Comparison of ENCODE assay signal across 37 cellular contexts in the genomic region with DNA sequence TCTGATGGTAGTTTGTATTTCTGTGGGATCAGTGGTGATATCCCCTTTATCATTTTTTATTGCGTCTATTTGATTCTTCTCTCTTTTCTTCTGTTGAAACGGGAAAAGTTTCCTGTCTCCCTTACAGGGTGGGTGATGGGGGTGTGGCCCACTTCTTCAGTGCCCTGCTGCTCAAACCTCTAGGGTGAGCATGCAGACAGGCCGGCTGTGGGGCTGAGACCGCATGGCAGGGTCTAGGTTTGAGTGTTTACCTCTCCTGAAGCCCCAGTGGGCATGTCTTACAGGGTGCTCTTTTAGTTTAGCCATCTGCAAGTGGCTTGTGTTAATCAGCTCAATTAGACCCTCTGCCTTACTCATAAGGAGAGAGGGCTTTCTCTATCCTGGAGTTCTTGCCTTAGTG.
"Had no signal": no experiment of that assay in that cellular context is flagged by ENCODE, and none has a peak within 500 bp of the region (broad histone marks: within the 10 kb centered on the region; RNA-seq: fewer than 3 reads in every experiment).

No MANE protein-coding gene starts in this region.

- H3K27ac Mint-ChIP-seq: activated naive CD4-positive, alpha-beta T cell treated with anti-CD3 and anti-CD28 coated beads for 36 hours; activated naive CD4-positive, alpha-beta T cell treated with anti-CD3 and anti-CD28 coated beads, Interleukin-2, amount 10 ng/mL, durations not matched to agents 7 days and 5 days; activated naive CD4-positive, alpha-beta T cell treated with anti-CD3 and anti-CD28 coated beads, Interleukin-2, amount 50 U/mL, for 24 hours; activated naive CD4-positive, alpha-beta T cell treated with anti-CD3 and anti-CD28 coated beads, Interleukin-2, amount 50 U/mL, for 72 hours; activated naive CD8-positive, alpha-beta T cell; activated naive CD8-positive, alpha-beta T cell treated with anti-CD3 and anti-CD28 coated beads for 36 hours; activated naive CD8-positive, alpha-beta T cell treated with anti-CD3 and anti-CD28 coated beads, Interleukin-2, amount 10 ng/mL, durations not matched to agents 7 days and 5 days; activated naive CD8-positive, alpha-beta T cell treated with anti-CD3 and anti-CD28 coated beads, Interleukin-2, amount 50 U/mL, for 24 hours; activated T-cell treated with anti-CD3 and anti-CD28 coated beads, Interleukin-2, amount 50 U/mL, for 24 hours; activated T-cell treated with anti-CD3 and anti-CD28 coated beads, Interleukin-2, amount 50 U/mL, for 72 hours; activated T-helper 1 cell treated with anti-CD3 and anti-CD28 coated beads, Interleukin-12 subunit alpha, Interleukin-12 subunit beta, Interleukin-2, Interleukin-4 antibody, amounts not matched to agents 30 ng/mL and 10 ng/mL and 1 ng/mL, durations not matched to agents 14 hours and 24 hours and 36 hours; activated T-helper 17 cell treated with anti-CD3 and anti-CD28 coated beads, Interleukin-2, amount 50 U/mL, for 72 hours; activated T-helper 2 cell treated with anti-CD3 and anti-CD28 coated beads, Interferon-gamma antibody, Interleukin-2, Interleukin-4, amounts not matched to agents 10 μg/mL and 5 μg/mL and 100 μg/mL, durations not matched to agents 14 hours and 24 hours and 36 hours; brain had no signal

- H3K4me3 ChIP-seq: adrenal gland, ascending aorta, body of pancreas, breast epithelium, cardiac muscle cell had no signal

- ATAC-seq: activated naive CD4-positive, alpha-beta T cell treated with anti-CD3 and anti-CD28 coated beads, Interleukin-2, amount 50 U/mL, for 72 hours; activated naive CD8-positive, alpha-beta T cell treated with anti-CD3 and anti-CD28 coated beads, Interleukin-2, amount 50 U/mL, for 24 hours; activated T-cell treated with anti-CD3 and anti-CD28 coated beads, Interleukin-2, amount 50 U/mL, for 4 hours; activated T-cell treated with anti-CD3 and anti-CD28 coated beads, Interleukin-2, amount 50 U/mL, for 72 hours; activated T-helper 17 cell treated with anti-CD3 and anti-CD28 coated beads, Interleukin-2, amount 50 U/mL, for 72 hours; body of pancreas had no signal

- H3K4me1 Mint-ChIP-seq: activated naive CD4-positive, alpha-beta T cell treated with anti-CD3 and anti-CD28 coated beads, Interleukin-2, amount 10 ng/mL, durations not matched to agents 7 days and 5 days; activated naive CD4-positive, alpha-beta T cell treated with anti-CD3 and anti-CD28 coated beads, Interleukin-2, amount 50 U/mL, for 24 hours; activated naive CD8-positive, alpha-beta T cell treated with anti-CD3 and anti-CD28 coated beads for 36 hours; activated naive CD8-positive, alpha-beta T cell treated with anti-CD3 and anti-CD28 coated beads, Interleukin-2, amount 10 ng/mL, durations not matched to agents 7 days and 5 days; activated naive CD8-positive, alpha-beta T cell treated with anti-CD3 and anti-CD28 coated beads, Interleukin-2, amount 50 U/mL, for 24 hours; activated T-helper 17 cell treated with anti-CD3 and anti-CD28 coated beads, Interleukin-2, amount 50 U/mL, for 72 hours; central memory CD8-positive, alpha-beta T cell had no signal

- H3K4me1 ChIP-seq: adrenal gland, ascending aorta, breast epithelium had no signal

- H3K27me3 ChIP-seq: adrenal gland, ascending aorta, body of pancreas, brain microvascular endothelial cell, breast epithelium, cardiac muscle cell had no signal

- H3K9me3 ChIP-seq: adrenal gland, ascending aorta, body of pancreas had no signal

- DNase-seq: activated effector memory CD4-positive, alpha-beta T cell treated with anti-CD3 and anti-CD28 coated beads, Interleukin-2, amount 50 U/mL, for 16 hours; activated effector memory CD4-positive, alpha-beta T cell treated with Interleukin-2 at 50 U/mL for 16 hours; activated gamma-delta T cell; activated gamma-delta T cell treated with Interleukin-2 at 50 U/mL for 16 hours; activated naive CD4-positive, alpha-beta T cell; activated naive CD4-positive, alpha-beta T cell treated with anti-CD3 and anti-CD28 coated beads for 36 hours; activated naive CD4-positive, alpha-beta T cell treated with anti-CD3 and anti-CD28 coated beads, Interleukin-2, amount 10 ng/mL, durations not matched to agents 7 days and 5 days; activated naive CD4-positive, alpha-beta T cell treated with anti-CD3 and anti-CD28 coated beads, Interleukin-2, amount 50 U/mL, for 16 hours; activated naive CD4-positive, alpha-beta T cell treated with Interleukin-2 at 50 U/mL for 16 hours; activated naive CD8-positive, alpha-beta T cell treated with anti-CD3 and anti-CD28 coated beads for 36 hours; activated naive CD8-positive, alpha-beta T cell treated with anti-CD3 and anti-CD28 coated beads, Interleukin-2, amount 10 ng/mL, durations not matched to agents 7 days and 5 days; activated naive CD8-positive, alpha-beta T cell treated with anti-CD3 and anti-CD28 coated beads, Interleukin-2, amount 50 U/mL, for 24 hours; activated T-cell treated with anti-CD3 and anti-CD28 coated beads, Interleukin-2, amount 50 U/mL, for 1 hour; activated T-cell treated with anti-CD3 and anti-CD28 coated beads, Interleukin-2, amount 50 U/mL, for 24 hours; activated T-cell treated with anti-CD3 and anti-CD28 coated beads, Interleukin-2, amount 50 U/mL, for 4 hours; activated T-cell treated with anti-CD3 and anti-CD28 coated beads, Interleukin-2, amount 50 U/mL, for 48 hours; activated T-cell treated with anti-CD3 and anti-CD28 coated beads, Interleukin-2, amount 50 U/mL, for 72 hours; adrenal gland; amniotic stem cell; amygdala; anterior cingulate cortex; body of pancreas; brain microvascular endothelial cell; caudate nucleus; central memory CD4-positive, alpha-beta T cell; cerebellar nuclear complex had no signal

- H3K36me3 Mint-ChIP-seq: activated naive CD4-positive, alpha-beta T cell treated with anti-CD3 and anti-CD28 coated beads, Interleukin-2, amount 10 ng/mL, durations not matched to agents 7 days and 5 days; activated naive CD4-positive, alpha-beta T cell treated with anti-CD3 and anti-CD28 coated beads, Interleukin-2, amount 50 U/mL, for 24 hours; activated naive CD4-positive, alpha-beta T cell treated with anti-CD3 and anti-CD28 coated beads, Interleukin-2, amount 50 U/mL, for 72 hours; activated naive CD8-positive, alpha-beta T cell; activated naive CD8-positive, alpha-beta T cell treated with anti-CD3 and anti-CD28 coated beads for 36 hours; activated naive CD8-positive, alpha-beta T cell treated with anti-CD3 and anti-CD28 coated beads, Interleukin-2, amount 10 ng/mL, durations not matched to agents 7 days and 5 days had no signal

- H3K9me3 Mint-ChIP-seq: activated naive CD4-positive, alpha-beta T cell treated with anti-CD3 and anti-CD28 coated beads for 36 hours; activated naive CD8-positive, alpha-beta T cell treated with anti-CD3 and anti-CD28 coated beads, Interleukin-2, amount 10 ng/mL, durations not matched to agents 7 days and 5 days; central memory CD8-positive, alpha-beta T cell had no signal

- H3K36me3 ChIP-seq: adrenal gland, ascending aorta, brain microvascular endothelial cell, breast epithelium, cardiac muscle cell had no signal

- H3K4me3 Mint-ChIP-seq: activated naive CD4-positive, alpha-beta T cell treated with anti-CD3 and anti-CD28 coated beads for 36 hours; activated naive CD4-positive, alpha-beta T cell treated with anti-CD3 and anti-CD28 coated beads, Interleukin-2, amount 10 ng/mL, durations not matched to agents 7 days and 5 days; activated naive CD4-positive, alpha-beta T cell treated with anti-CD3 and anti-CD28 coated beads, Interleukin-2, amount 50 U/mL, for 24 hours; activated naive CD8-positive, alpha-beta T cell; activated naive CD8-positive, alpha-beta T cell treated with anti-CD3 and anti-CD28 coated beads for 36 hours; activated naive CD8-positive, alpha-beta T cell treated with anti-CD3 and anti-CD28 coated beads, Interleukin-2, amount 10 ng/mL, durations not matched to agents 7 days and 5 days; activated naive CD8-positive, alpha-beta T cell treated with anti-CD3 and anti-CD28 coated beads, Interleukin-2, amount 50 U/mL, for 24 hours; activated T-cell treated with anti-CD3 and anti-CD28 coated beads, Interleukin-2, amount 50 U/mL, for 24 hours; activated T-cell treated with anti-CD3 and anti-CD28 coated beads, Interleukin-2, amount 50 U/mL, for 4 hours; activated T-cell treated with anti-CD3 and anti-CD28 coated beads, Interleukin-2, amount 50 U/mL, for 72 hours; activated T-helper 1 cell treated with anti-CD3 and anti-CD28 coated beads, Interleukin-12 subunit alpha, Interleukin-12 subunit beta, Interleukin-2, Interleukin-4 antibody, amounts not matched to agents 30 ng/mL and 10 ng/mL and 1 ng/mL, durations not matched to agents 14 hours and 24 hours and 36 hours; activated T-helper 17 cell treated with anti-CD3 and anti-CD28 coated beads, Interleukin-2, amount 50 U/mL, for 72 hours; brain; central memory CD8-positive, alpha-beta T cell had no signal

- H3K27ac ChIP-seq: adrenal gland, ascending aorta, body of pancreas, brain microvascular endothelial cell, breast epithelium, cardiac muscle cell had no signal

- H3K27me3 Mint-ChIP-seq: activated naive CD4-positive, alpha-beta T cell treated with anti-CD3 and anti-CD28 coated beads, Interleukin-2, amount 10 ng/mL, durations not matched to agents 7 days and 5 days; activated naive CD4-positive, alpha-beta T cell treated with anti-CD3 and anti-CD28 coated beads, Interleukin-2, amount 50 U/mL, for 24 hours; activated naive CD8-positive, alpha-beta T cell; activated naive CD8-positive, alpha-beta T cell treated with anti-CD3 and anti-CD28 coated beads for 36 hours; activated naive CD8-positive, alpha-beta T cell treated with anti-CD3 and anti-CD28 coated beads, Interleukin-2, amount 10 ng/mL, durations not matched to agents 7 days and 5 days; activated naive CD8-positive, alpha-beta T cell treated with anti-CD3 and anti-CD28 coated beads, Interleukin-2, amount 50 U/mL, for 24 hours; activated T-cell treated with anti-CD3 and anti-CD28 coated beads, Interleukin-2, amount 50 U/mL, for 24 hours; activated T-helper 17 cell treated with anti-CD3 and anti-CD28 coated beads, Interleukin-2, amount 50 U/mL, for 72 hours; brain; central memory CD8-positive, alpha-beta T cell had no signal
